Comparison of ENCODE assay signal across 21 cellular contexts in genomic region chr6:114169763-114170162, GRCh38.
"Had no signal": no experiment of that assay in that cellular context is flagged by ENCODE, and none has a peak within 500 bp of the region (broad histone marks: within the 10 kb centered on the region; RNA-seq: fewer than 3 reads in every experiment).

No MANE protein-coding gene starts in this region.

- H3K27me3 Mint-ChIP-seq: activated CD4-positive, alpha-beta memory T cell treated with anti-CD3 and anti-CD28 coated beads, Interleukin-2, amount 10 ng/mL, durations not matched to agents 7 days and 5 days; activated naive CD8-positive, alpha-beta T cell treated with anti-CD3 and anti-CD28 coated beads, Interleukin-2, amount 10 ng/mL, durations not matched to agents 7 days and 5 days; IgD-negative memory B cell had no signal

- ATAC-seq: activated CD4-positive, alpha-beta T cell treated with anti-CD3 and anti-CD28 coated beads for 36 hours had no signal

- H3K4me1 Mint-ChIP-seq: activated CD4-positive, alpha-beta memory T cell treated with anti-CD3 and anti-CD28 coated beads, Interleukin-2, amount 10 ng/mL, durations not matched to agents 7 days and 5 days; activated CD4-positive, alpha-beta T cell treated with anti-CD3 and anti-CD28 coated beads for 36 hours; activated naive CD8-positive, alpha-beta T cell treated with anti-CD3 and anti-CD28 coated beads, Interleukin-2, amount 10 ng/mL, durations not matched to agents 7 days and 5 days; IgD-negative memory B cell had no signal

- H3K36me3 Mint-ChIP-seq: activated naive CD8-positive, alpha-beta T cell treated with anti-CD3 and anti-CD28 coated beads, Interleukin-2, amount 10 ng/mL, durations not matched to agents 7 days and 5 days; IgD-negative memory B cell had no signal

- H3K4me3 Mint-ChIP-seq: activated CD4-positive, alpha-beta memory T cell treated with anti-CD3 and anti-CD28 coated beads, Interleukin-2, amount 10 ng/mL, durations not matched to agents 7 days and 5 days; activated CD4-positive, alpha-beta T cell treated with anti-CD3 and anti-CD28 coated beads for 36 hours; activated naive CD8-positive, alpha-beta T cell treated with anti-CD3 and anti-CD28 coated beads, Interleukin-2, amount 10 ng/mL, durations not matched to agents 7 days and 5 days; IgD-negative memory B cell; T-helper 1 cell treated with Interleukin-12 subunit alpha and Interleukin-12 subunit beta and Interleukin-4 antibody, amounts not matched to agents 30 μg/mL and 1 μg/mL, for 36 hours had no signal

- DNase-seq: activated CD4-positive, alpha-beta memory T cell treated with anti-CD3 and anti-CD28 coated beads, Interleukin-2, amount 10 ng/mL, durations not matched to agents 7 days and 5 days; activated CD4-positive, alpha-beta T cell treated with anti-CD3 and anti-CD28 coated beads for 36 hours; activated CD4-positive, alpha-beta T cell treated with anti-CD3 and anti-CD28 coated beads, Interleukin-2, amount 50 U/mL, for 1 hour; activated CD8-positive, alpha-beta memory T cell treated with anti-CD3 and anti-CD28 coated beads, Interleukin-2, amount 50 U/mL, for 48 hours; activated naive CD4-positive, alpha-beta T cell treated with anti-CD3 and anti-CD28 coated beads, Interleukin-2, amount 50 U/mL, for 16 hours; activated naive CD8-positive, alpha-beta T cell treated with anti-CD3 and anti-CD28 coated beads, Interleukin-2, amount 10 ng/mL, durations not matched to agents 7 days and 5 days; activated T-cell treated with anti-CD3 and anti-CD28 coated beads, Interleukin-2, amount 50 U/mL, for 1 hour; adrenal gland; anterior cingulate cortex; caudate nucleus; KG1; NCI-H1048; NCI-H1417 treated with DMSO at 0.1 percent for 48 hours; NCI-H1694; NCI-H2029 treated with DMSO at 0.1 percent for 48 hours; NCI-H446 treated with DMSO at 0.1 percent for 48 hours; NCI-H524 treated with DMSO at 0.1 percent for 48 hours; PC-9; SHP77 treated with DMSO at 0.1 percent for 48 hours had no signal

- H3K27ac Mint-ChIP-seq: activated CD4-positive, alpha-beta memory T cell treated with anti-CD3 and anti-CD28 coated beads, Interleukin-2, amount 10 ng/mL, durations not matched to agents 7 days and 5 days; activated CD4-positive, alpha-beta T cell treated with anti-CD3 and anti-CD28 coated beads for 36 hours; activated naive CD8-positive, alpha-beta T cell treated with anti-CD3 and anti-CD28 coated beads, Interleukin-2, amount 10 ng/mL, durations not matched to agents 7 days and 5 days; IgD-negative memory B cell; T-helper 1 cell treated with Interleukin-12 subunit alpha and Interleukin-12 subunit beta and Interleukin-4 antibody, amounts not matched to agents 30 μg/mL and 1 μg/mL, for 36 hours had no signal

- H3K9me3 Mint-ChIP-seq: activated CD4-positive, alpha-beta memory T cell treated with anti-CD3 and anti-CD28 coated beads, Interleukin-2, amount 10 ng/mL, durations not matched to agents 7 days and 5 days; activated naive CD8-positive, alpha-beta T cell treated with anti-CD3 and anti-CD28 coated beads, Interleukin-2, amount 10 ng/mL, durations not matched to agents 7 days and 5 days; IgD-negative memory B cell; T-helper 1 cell treated with Interleukin-12 subunit alpha and Interleukin-12 subunit beta and Interleukin-4 antibody, amounts not matched to agents 30 μg/mL and 1 μg/mL, for 36 hours had no signal
